In the genomic region with DNA sequence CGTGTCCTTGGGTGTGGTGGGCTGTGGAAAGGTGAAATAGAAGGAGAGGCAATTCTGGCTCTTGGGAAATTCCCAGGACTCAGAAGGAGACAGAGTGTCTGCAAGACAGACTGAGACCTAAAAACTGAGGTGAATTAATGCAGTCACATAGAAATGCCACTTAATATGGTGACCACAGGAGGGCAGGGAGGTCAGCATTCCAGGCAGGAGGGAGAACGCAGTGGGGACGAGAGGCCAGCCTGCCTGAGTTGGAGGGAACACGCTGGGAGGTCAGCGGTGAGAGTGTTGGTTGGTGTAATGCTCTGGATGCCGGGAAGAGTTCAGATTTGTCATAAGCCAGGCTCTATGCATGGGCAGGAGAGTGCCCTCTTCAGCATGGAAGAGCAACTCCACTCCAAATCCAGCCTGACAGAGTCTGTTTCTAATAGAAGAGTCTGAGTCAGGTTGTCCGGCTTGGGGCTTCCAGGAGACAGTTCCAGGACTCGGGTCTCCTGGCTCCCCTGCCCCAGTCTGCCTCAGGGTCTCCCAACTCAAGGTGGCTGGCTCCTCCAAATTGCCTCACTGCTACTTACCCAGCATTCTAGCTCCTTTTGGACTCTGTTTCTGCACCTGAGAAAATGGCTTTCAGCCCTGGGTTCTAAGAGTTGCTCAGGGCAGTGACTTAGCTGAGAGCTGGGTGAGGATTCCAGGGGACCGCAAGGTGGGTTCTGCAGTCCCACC, we compare ENCODE assay signal across 8 cellular contexts. TPM values are rescaled to one million over a fixed set of nuclear protein-coding genes. Genes with fewer than 3 reads are reported as not detected.
A peak's percentile ranks its signal among the peaks of the same experiment; 100 is the strongest.
DNase-seq lines count a peak whose midpoint lies in the region; ATAC-seq, FAIRE-seq and TF ChIP-seq lines count a peak whose summit lies in the region.

No MANE protein-coding gene starts in this region.

- 48 to 51% methylated on average over 9 of the region's 9 CpGs for WGBS in pancreas, 2 donors

- peak; percentile 79 to 99 (median 92) for ATAC-seq in pancreas
- ATAC-seq in HG03571 (IDR thresholded peaks at IDR 0.05; ENCODE audit: unreplicated experiment) = no peak
- no peak for ATAC-seq in GM18861 (IDR thresholded peaks at IDR 0.05; ENCODE audit: unreplicated experiment)

- H3K36me3 ChIP-seq in pancreas = no peaks in the 10 kb centered on the region

- no peak for FAIRE-seq in pancreas (lab: Jason Lieb, UNC)

- no peaks in the 10 kb centered on the region for H3K9me3 ChIP-seq in pancreas

- H3K4me1 ChIP-seq in pancreas = no peaks in the 10 kb centered on the region

- no peaks in the 10 kb centered on the region for H3K27me3 ChIP-seq in pancreas

- intact Hi-C loops in pancreas (cut with DNase I) = loop anchor here in 1 of 3 donors (5.0 kb wide), 1 partner anchor 38 kb away; no protein-coding TSS in a partner anchor

- TF ChIP-seq CTCF in C4-2B (conservative IDR thresholded peaks at IDR 0.05) = peak; percentile 70
- peak; percentile 74 for TF ChIP-seq CTCF in HFF-Myc (IDR thresholded peaks at IDR 0.05; ENCODE audit: low read depth, low read length, missing control alignments)
- TF ChIP-seq CTCF in pancreas (IDR thresholded peaks at IDR 0.05) = peak in 3 of 4 donors; percentile 9 to 49 (median 37)

- peak; percentile 81 for DNase-seq in HFF-Myc (ENCODE audit: extremely low read depth, low read depth)
- DNase-seq in SHP77 (lab: John Stamatoyannopoulos, UW) = peak; percentile 29 to 77
- DNase-seq in fibroblast of peridontal ligament (ENCODE audit: extremely low read depth) = peak; percentile 82
- DNase-seq in pancreas = peak in 3 of 6 donors; percentile 35 to 56 (median 55)
- no peak for DNase-seq in activated CD8-positive, alpha-beta memory T cell treated with anti-CD3 and anti-CD28 coated beads for 24 hours

- H3K4me3 ChIP-seq in HFF-Myc (replicated peaks; ENCODE audit: low read depth, low read length) = no peak overlapping the region
- no peak overlapping the region for H3K4me3 ChIP-seq in pancreas

- no peak overlapping the region for H3K27ac ChIP-seq in C4-2B
- H3K27ac ChIP-seq in pancreas = no peak overlapping the region

RNA-seq across cellular contexts. Expression of gene IGFN1, which starts 5.7 kb away (rescaled TPM):
- total RNA-seq in pancreas = 10 to 100 TPM in 3 of 6 donors, 1 to 10 TPM in 3; 4.1 to 35.1 (median 10.0) TPM
- polyA plus RNA-seq in pancreas = 10 to 100 TPM; 37.8 to 48.4 TPM

RNA-seq across cellular contexts. Expression of gene TMEM9, which starts 30.6 kb away (rescaled TPM):
- 10 to 100 TPM; 21.3 to 42.9 (median 34.9) TPM for total RNA-seq in pancreas
- 10 to 100 TPM; 52.2 to 87.7 TPM for polyA plus RNA-seq in pancreas

RNA-seq across cellular contexts. Expression of gene ASCL5, which starts 57.9 kb away (rescaled TPM):
- total RNA-seq in pancreas = 1 to 10 TPM in 5 of 6 donors, under 1 TPM in 1; 0.61 to 1.6 (median 1.4) TPM
- polyA plus RNA-seq in pancreas = under 1 TPM; 0.16 to 0.72 TPM

Comparison
In these comparisons a context has a peak if more than half of its experiments do, and no peak if none do; other contexts are left out.
1. ATAC-seq: peak in pancreas (4 of 4); none in HG03571 (single experiment) and GM18861 (single experiment).
2. Peak in every context shown above with its lines, with median percentiles within 50 percentile points of each other: CTCF ChIP-seq.